8 cellular contexts compared by ENCODE assay signal in the genomic region with DNA sequence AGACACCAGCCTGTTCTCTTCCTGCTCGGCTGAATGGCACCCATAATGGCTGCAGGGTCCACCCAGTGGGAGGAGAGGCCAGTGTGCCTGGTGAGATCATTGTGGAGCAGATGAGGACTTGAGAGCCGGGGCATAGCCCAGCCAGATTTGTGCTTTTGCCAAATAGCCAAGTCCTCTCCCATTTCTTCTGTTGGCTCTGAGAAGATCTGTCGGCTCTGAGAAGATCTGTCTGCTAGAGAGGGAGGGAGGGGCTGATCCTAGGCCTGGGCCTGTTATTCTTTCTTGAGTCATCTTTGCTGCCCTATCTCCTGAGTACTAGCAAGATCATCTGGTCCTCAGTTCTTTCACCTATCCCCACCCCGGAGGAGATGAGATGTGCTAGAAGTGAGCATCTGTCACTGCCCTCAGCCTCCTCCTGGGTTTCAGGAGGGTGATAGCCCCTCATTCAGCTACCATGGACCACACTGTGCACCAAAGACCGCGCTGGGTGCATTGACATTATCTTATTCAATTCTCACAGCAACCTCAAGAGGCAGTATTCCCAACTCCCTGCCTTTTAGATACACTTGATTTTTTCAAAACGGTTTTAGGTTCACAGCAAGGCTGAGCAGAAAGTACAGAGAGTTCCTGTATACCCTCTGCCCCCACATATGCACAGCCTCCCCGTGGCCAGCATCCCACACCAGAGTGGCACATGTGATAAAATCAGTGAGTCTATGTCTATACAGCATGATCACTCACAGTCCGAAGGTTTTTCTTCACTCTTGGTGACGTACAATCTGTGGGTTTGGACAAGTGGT.
DNase-seq lines count a peak whose midpoint lies in the region; ATAC-seq, FAIRE-seq and TF ChIP-seq lines count a peak whose summit lies in the region.
"Had no signal": no experiment of that assay in that cellular context is flagged by ENCODE, and none has a peak within 500 bp of the region (broad histone marks: within the 10 kb centered on the region; RNA-seq: fewer than 3 reads in every experiment).

No MANE protein-coding gene starts in this region.

- no peaks in the 10 kb centered on the region for H3K36me3 Mint-ChIP-seq in naive thymus-derived CD8-positive, alpha-beta T cell

- WGBS in H1 (ENCODE audit: extremely low coverage in 1 of 2, insufficient coverage in 1 of 2, insufficient read length in 1 of 2, insufficient replicate concordance in 2 of 2, low coverage in 1 of 2, low lambda C conversion rate in 2 of 2, missing lambda C conversion rate in 1 of 2), 2 experiments = 87% methylated on average over 10 of the region's 10 CpGs; no CpG with 5 or more reads in 1 of the 2 experiments

- H3K4me3 ChIP-seq in H1 (ENCODE audit: extremely low read depth in 1 of 4, insufficient read depth in 2 of 4, low read depth in 3 of 4, low read length in 4 of 4) = no peak overlapping the region
- H3K4me3 ChIP-seq in osteoblast (ENCODE audit: insufficient read depth, low read length) = no peak overlapping the region

- no peak overlapping the region for H2BK20ac ChIP-seq in H1 (ENCODE audit: low read length)

- ATAC-seq in naive thymus-derived CD8-positive, alpha-beta T cell = no peak

- TF ChIP-seq POLR2A in H1 (IDR thresholded peaks at IDR 0.05; ENCODE audit: control extremely low read depth in 1 of 2, low read depth in 2 of 2, low read length in 2 of 2) = no peak

- no peak for TF ChIP-seq EP300 in H1 (IDR thresholded peaks at IDR 0.05; ENCODE audit: borderline replicate concordance in 1 of 2, low read depth in 2 of 2, low read length in 2 of 2)

- H2BK15ac ChIP-seq in H1 (ENCODE audit: low read length) = no peak overlapping the region

- no peak for TF ChIP-seq RAD21 in H1 (IDR thresholded peaks at IDR 0.05 in 1 of 2, conservative IDR thresholded peaks at IDR 0.05 in 1 of 2; ENCODE audit: low read depth in 2 of 2, low read length in 2 of 2)

- no peak overlapping the region for H2BK12ac ChIP-seq in H1 (ENCODE audit: low read depth, low read length)

- no peak overlapping the region for H3K9ac ChIP-seq in H1 (replicated peaks in 1 of 4; ENCODE audit: extremely low read depth in 1 of 4, low read depth in 3 of 4, low read length in 3 of 4)

- H3K23me2 ChIP-seq in H1 (ENCODE audit: low read depth, low read length) = no peaks in the 10 kb centered on the region

- H3K4me1 ChIP-seq in H1 (replicated peaks in 1 of 4; ENCODE audit: control insufficient read depth in 3 of 4, insufficient read depth in 4 of 4, low read length in 3 of 4) = no peaks in the 10 kb centered on the region
- no peaks in the 10 kb centered on the region for H3K4me1 ChIP-seq in osteoblast (ENCODE audit: insufficient read depth, low read length)

- no peak overlapping the region for H3K14ac ChIP-seq in H1 (ENCODE audit: insufficient read length)

- H3K27ac ChIP-seq in H1 (ENCODE audit: low read depth, low read length) (no peak overlapping the region), osteoblast (ENCODE audit: low read depth, low read length) (no peak overlapping the region)

- no peak overlapping the region for H4K5ac ChIP-seq in H1 (ENCODE audit: insufficient read length, low read depth, low read length)

- no peak overlapping the region for H4K91ac ChIP-seq in H1 (replicated peaks; ENCODE audit: insufficient read length, low read length)

- CTCF ChIA-PET in GM10248 (lab: Yijun Ruan, JAX) (interaction anchor here (0.7 to 16.1 kb wide), 21 partner anchors 9 to 815 kb away, joined by 3 to 667 read pairs (median 5); a partner anchor contains a TSS), H1 (lab: Charles Lee; ENCODE audit: partially characterized antibody) (interaction anchor here (0.8 to 13.3 kb wide), 21 partner anchors 15 to 543 kb away, joined by 3 to 228 read pairs (median 4); a partner anchor contains a TSS)

- no peak overlapping the region for H3K23ac ChIP-seq in H1 (ENCODE audit: insufficient read length)

- no peak overlapping the region for H3K27ac Mint-ChIP-seq in naive thymus-derived CD8-positive, alpha-beta T cell

- H4K8ac ChIP-seq in H1 (ENCODE audit: extremely low read depth, insufficient read depth, low read length) = no peak overlapping the region

- DNase-seq in GM10248 (ENCODE audit: extremely low spot score) = no peak
- DNase-seq in NCI-H69 (lab: John Stamatoyannopoulos, UW) = peak; percentile 27
- peak in 1 of 2 experiments; percentile 37 for DNase-seq in H1 (ENCODE audit: low read depth in 1 of 2, low spot score in 2 of 2)
- DNase-seq in osteoblast (ENCODE audit: insufficient read length, low spot score, missing footprints) = peak; percentile 79
- no peak for DNase-seq in NCI-H1694 treated with DMSO at 0.1 percent for 48 hours (lab: John Stamatoyannopoulos, UW)
- DNase-seq in naive thymus-derived CD8-positive, alpha-beta T cell = no peak
- no peak for DNase-seq in NCI-H1436 treated with DMSO at 0.1 percent for 48 hours (lab: John Stamatoyannopoulos, UW)

- H3K9me3 Mint-ChIP-seq in naive thymus-derived CD8-positive, alpha-beta T cell = peaks cover 0 to 5% (median 2%) of the 10 kb centered on the region in 9 donors

- no peak overlapping the region for H3K56ac ChIP-seq in H1 (replicated peaks; ENCODE audit: insufficient read length, low read depth, low read length)

- H2AK5ac ChIP-seq in H1 (ENCODE audit: low read depth, low read length) = no peak overlapping the region; the same call in 1 of the 2 replicates

- H3K36me3 ChIP-seq in H1 (ENCODE audit: control insufficient read depth in 2 of 4, insufficient read depth in 4 of 4, low read length in 3 of 4) (no peaks in the 10 kb centered on the region), osteoblast (ENCODE audit: insufficient read depth, low read length) (no peaks in the 10 kb centered on the region)

- H4K20me1 ChIP-seq in H1 (replicated peaks in 1 of 2; ENCODE audit: control insufficient read depth in 1 of 2, insufficient read depth in 2 of 2, low read length in 2 of 2) = no peaks in the 10 kb centered on the region
- no peaks in the 10 kb centered on the region for H4K20me1 ChIP-seq in osteoblast (ENCODE audit: insufficient read depth, low read length)

- H3K4ac ChIP-seq in H1 (replicated peaks; ENCODE audit: insufficient read length, low read depth, low read length) = no peak overlapping the region

- H3K9me3 ChIP-seq in H1 (ENCODE audit: insufficient read depth in 2 of 2, low read depth in 1 of 2, low read length in 1 of 2) = peaks cover 2 to 9% of the 10 kb centered on the region in 2 experiments; a peak in 2 of 4 replicates
- no peaks in the 10 kb centered on the region for H3K9me3 ChIP-seq in osteoblast (ENCODE audit: low read depth, low read length)

- H3K18ac ChIP-seq in H1 (ENCODE audit: extremely low read depth, low read length) = no peak overlapping the region

- peak; percentile 22 for TF ChIP-seq CTCF in GM10248 (IDR thresholded peaks at IDR 0.05; ENCODE audit: control extremely low read depth, extremely low read depth, low read depth, missing control alignments)
- peak in 2 of 3 experiments; percentile 19 to 46; a peak in 2 of 4 replicates for TF ChIP-seq CTCF in H1 (IDR thresholded peaks at IDR 0.05; ENCODE audit: control extremely low read depth in 1 of 3, insufficient read depth in 1 of 3, low read depth in 1 of 3, low read length in 3 of 3)
- TF ChIP-seq CTCF in osteoblast (IDR thresholded peaks at IDR 0.05; ENCODE audit: extremely low read depth, low read depth, low read length) = peak; percentile 59

- no peaks in the 10 kb centered on the region for H3K79me1 ChIP-seq in H1 (ENCODE audit: low read depth, low read length)

- no peaks in the 10 kb centered on the region for H3K27me3 ChIP-seq in H1 (replicated peaks in 1 of 4; ENCODE audit: control insufficient read depth in 3 of 4, extremely low read depth in 1 of 4, insufficient read depth in 3 of 4, low read length in 3 of 4)
- H3K27me3 ChIP-seq in osteoblast (ENCODE audit: insufficient read depth, low read length) = no peaks in the 10 kb centered on the region

- POLR2A ChIA-PET in GM10248 (lab: Yijun Ruan, JAX) (no interaction called here), H1 (lab: Charles Lee; ENCODE audit: partially characterized antibody) (no interaction called here)
- POLR2A ChIA-PET in naive thymus-derived CD8-positive, alpha-beta T cell (lab: Charles Lee) = interaction anchor here (0.6 kb wide), 1 partner anchor 548 kb away, joined by 4 read pairs; no protein-coding TSS in a partner anchor

- peaks cover 0 to 2% (median 0%) of the 10 kb centered on the region in 5 donors for H3K27me3 Mint-ChIP-seq in naive thymus-derived CD8-positive, alpha-beta T cell

- no peak overlapping the region for H3K4me2 ChIP-seq in H1 (ENCODE audit: insufficient read depth in 1 of 2, low read depth in 2 of 2, low read length in 2 of 2)
- no peak overlapping the region for H3K4me2 ChIP-seq in osteoblast (ENCODE audit: insufficient read depth, low read length)

- H2BK5ac ChIP-seq in H1 (ENCODE audit: low read depth, low read length) = no peak overlapping the region

- H3K79me2 ChIP-seq in H1 (ENCODE audit: control insufficient read depth in 1 of 2, insufficient read depth in 2 of 2, low read length in 2 of 2) = no peaks in the 10 kb centered on the region
- no peaks in the 10 kb centered on the region for H3K79me2 ChIP-seq in osteoblast (ENCODE audit: insufficient read depth, low read length)

- H3K4me3 Mint-ChIP-seq in naive thymus-derived CD8-positive, alpha-beta T cell = no peak overlapping the region

- H2BK120ac ChIP-seq in H1 (replicated peaks; ENCODE audit: low read depth, low read length) = no peak overlapping the region

- H3K4me1 Mint-ChIP-seq in naive thymus-derived CD8-positive, alpha-beta T cell = peaks cover 4 to 12% (median 6%) of the 10 kb centered on the region in 4 donors

- H2AFZ ChIP-seq in H1 (ENCODE audit: low read length) (no peak overlapping the region), osteoblast (ENCODE audit: low read length) (peak overlapping the region; percentile 57)

- FAIRE-seq in H1 (lab: Jason Lieb, UNC) = no peak
- FAIRE-seq: islet of Langerhans had no signal

TF ChIP-seq in H1, 55 proteins besides CTCF, POLR2A, EP300 and RAD21:
- TF ChIP-seq FOSL1 (IDR thresholded peaks at IDR 0.05; ENCODE audit: insufficient read depth, low read depth, low read length) = no peak
- no peak for TF ChIP-seq SP1 (IDR thresholded peaks at IDR 0.05; ENCODE audit: low read depth, low read length)
- TF ChIP-seq CHD2 (IDR thresholded peaks at IDR 0.05; ENCODE audit: low read length) = no peak
- TF ChIP-seq KDM5A (IDR thresholded peaks at IDR 0.05; ENCODE audit: low read length) = no peak

Comparison
In these comparisons a context has a peak if more than half of its experiments do, and no peak if none do; other contexts are left out.
1. DNase-seq: peak in NCI-H69 (single experiment) and osteoblast (single experiment); none in GM10248 (single experiment), NCI-H1694 treated with DMSO at 0.1 percent for 48 hours (single experiment), naive thymus-derived CD8-positive, alpha-beta T cell (0 of 10) and NCI-H1436 treated with DMSO at 0.1 percent for 48 hours (single experiment).
2. Peak in every context shown above with its lines, with median percentiles within 50 percentile points of each other: CTCF ChIP-seq.